Comparison of ENCODE assay signal across 27 cellular contexts in the genomic region with DNA sequence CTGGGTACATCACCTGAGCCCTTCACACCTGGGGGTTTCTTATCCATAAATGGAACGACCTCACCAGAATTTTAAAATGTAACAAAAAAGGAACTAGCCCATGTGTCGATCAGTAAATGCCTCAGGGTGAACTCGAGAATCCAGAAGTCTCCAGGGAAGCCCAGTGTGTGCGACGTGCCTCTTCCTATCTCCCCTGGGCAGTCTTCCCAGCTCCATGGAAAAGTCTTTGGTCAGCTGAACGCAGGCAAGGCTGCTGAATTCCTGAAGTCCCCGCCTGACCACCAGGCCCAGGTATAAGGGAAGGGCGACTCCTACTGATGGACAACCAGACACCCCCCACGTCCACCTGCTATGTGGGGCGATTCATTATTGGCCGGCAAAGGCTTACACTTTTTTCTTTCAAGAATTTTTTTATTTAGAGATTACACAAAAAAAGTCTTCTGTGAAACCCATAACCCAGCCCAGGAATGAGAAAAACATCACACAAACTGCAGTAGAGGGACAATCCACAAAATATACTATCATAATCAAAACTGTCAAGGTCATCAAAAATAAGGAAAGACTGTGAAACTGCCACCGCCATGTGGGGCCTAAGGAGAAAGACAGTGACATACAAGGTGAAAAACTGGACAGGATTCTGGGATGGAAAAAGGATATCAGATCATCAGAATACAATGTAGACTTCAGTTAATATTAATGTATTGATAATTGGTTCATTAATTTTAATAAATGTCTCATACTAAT.
DNase-seq lines count a peak whose midpoint lies in the region; ATAC-seq, FAIRE-seq and TF ChIP-seq lines count a peak whose summit lies in the region.
"Had no signal": no experiment of that assay in that cellular context is flagged by ENCODE, and none has a peak within 500 bp of the region (broad histone marks: within the 10 kb centered on the region; RNA-seq: fewer than 3 reads in every experiment).

No MANE protein-coding gene starts in this region.

- H3K36me3 Mint-ChIP-seq in astrocyte (ENCODE audit: low read depth, unreplicated experiment) (peaks cover 14% of the 10 kb centered on the region), nephron progenitor cell (ENCODE audit: low read depth) (peaks cover 43% of the 10 kb centered on the region)
- H3K36me3 Mint-ChIP-seq: activated naive CD4-positive, alpha-beta T cell treated with anti-CD3 and anti-CD28 coated beads, Interleukin-2, amount 50 U/mL, for 72 hours had no signal

- peak overlapping the region in 2 of 12 donors; percentile 20 to 24 for H3K27ac ChIP-seq in heart left ventricle
- H3K27ac ChIP-seq in astrocyte (ENCODE audit: low read depth, low read length): no peak overlapping the region
- H3K27ac ChIP-seq: stomach, tibial nerve had no signal

- H3K27me3 Mint-ChIP-seq in astrocyte (ENCODE audit: low read depth, unreplicated experiment) (no peaks in the 10 kb centered on the region), nephron progenitor cell (ENCODE audit: low read depth, poor library complexity) (peaks cover 2% of the 10 kb centered on the region)

- H4K20me1 ChIP-seq in astrocyte (ENCODE audit: insufficient read depth, low read length): peaks cover 86% of the 10 kb centered on the region

- no peak overlapping the region for H3K9ac ChIP-seq in astrocyte (ENCODE audit: low read length)

- H3K4me3 Mint-ChIP-seq in astrocyte (ENCODE audit: unreplicated experiment) (peak overlapping the region; percentile 34), nephron progenitor cell (no peak overlapping the region)
- H3K4me3 Mint-ChIP-seq: activated T-helper 17 cell treated with anti-CD3 and anti-CD28 coated beads, Interleukin-2, amount 50 U/mL, for 72 hours had no signal

- H3K4me1 Mint-ChIP-seq in astrocyte (ENCODE audit: low read depth, unreplicated experiment) (peaks cover 30% of the 10 kb centered on the region), nephron progenitor cell (peaks cover 78% of the 10 kb centered on the region)

- H3K27me3 ChIP-seq in heart left ventricle: no peaks in the 10 kb centered on the region
- no peaks in the 10 kb centered on the region for H3K27me3 ChIP-seq in astrocyte (ENCODE audit: insufficient read depth, low read length)
- H3K27me3 ChIP-seq: pancreas, stomach, tibial nerve had no signal

- H3K36me3 ChIP-seq in heart left ventricle (peaks cover 0 to 7% (median 0%) of the 10 kb centered on the region in 9 donors), astrocyte (ENCODE audit: insufficient read depth, low read length) (no peaks in the 10 kb centered on the region)
- H3K36me3 ChIP-seq: pancreas had no signal

- H3K4me3 ChIP-seq in heart left ventricle: no peak overlapping the region
- H3K4me3 ChIP-seq in astrocyte (ENCODE audit: insufficient read depth, low read depth, low read length): no peak overlapping the region
- H3K4me3 ChIP-seq: pancreas, stomach, tibial nerve had no signal

- TF ChIP-seq POLR2A in heart left ventricle (IDR thresholded peaks at IDR 0.05) (no peak), GM12891 (IDR thresholded peaks at IDR 0.05; ENCODE audit: low read depth, low read length) (no peak)

- H3K27ac Mint-ChIP-seq in astrocyte (ENCODE audit: unreplicated experiment): no peak overlapping the region
- peak overlapping the region; percentile 75 for H3K27ac Mint-ChIP-seq in nephron progenitor cell
- H3K27ac Mint-ChIP-seq: activated naive CD4-positive, alpha-beta T cell treated with anti-CD3 and anti-CD28 coated beads, Interleukin-2, amount 50 U/mL, for 72 hours; activated T-helper 17 cell treated with anti-CD3 and anti-CD28 coated beads, Interleukin-2, amount 50 U/mL, for 72 hours had no signal

- intact Hi-C loops in heart left ventricle (cut with DNase I) (loop anchor here in 4 of 10 donors (5.0 to 10.0 kb wide), 4 partner anchors 85 to 152 kb away; no protein-coding TSS in a partner anchor), Right ventricle myocardium inferior (cut with DNase I) (no loop called here)

- WGBS in heart left ventricle, 4 donors: 44 to 52% (median 49%) methylated on average over 12 of the region's 12 CpGs

- TF ChIP-seq CTCF in heart left ventricle (IDR thresholded peaks at IDR 0.05) (peak in 1 of 12 donors; percentile 13), astrocyte (IDR thresholded peaks at IDR 0.05; ENCODE audit: insufficient read depth, low read depth, low read length) (no peak), nephron progenitor cell (IDR thresholded peaks at IDR 0.05) (no peak)

- H3K4me1 ChIP-seq in heart left ventricle (peaks cover 5 to 64% (median 54%) of the 10 kb centered on the region in 12 donors), astrocyte (ENCODE audit: insufficient read depth, low read length) (peaks cover 23% of the 10 kb centered on the region)

- no peaks in the 10 kb centered on the region for H3K9me3 Mint-ChIP-seq in astrocyte (ENCODE audit: unreplicated experiment)
- no peaks in the 10 kb centered on the region for H3K9me3 Mint-ChIP-seq in nephron progenitor cell
- H3K9me3 Mint-ChIP-seq: activated naive CD4-positive, alpha-beta T cell treated with anti-CD3 and anti-CD28 coated beads, Interleukin-2, amount 50 U/mL, for 72 hours; activated T-helper 17 cell treated with anti-CD3 and anti-CD28 coated beads, Interleukin-2, amount 50 U/mL, for 72 hours had no signal

- H2AFZ ChIP-seq in astrocyte (ENCODE audit: low read depth, low read length): no peak overlapping the region

- H3K9me3 ChIP-seq in heart left ventricle (no peaks in the 10 kb centered on the region), astrocyte (ENCODE audit: insufficient read depth, low read depth, low read length) (no peaks in the 10 kb centered on the region)
- H3K9me3 ChIP-seq: pancreas, stomach, tibial nerve had no signal

- FAIRE-seq in astrocyte (lab: Jason Lieb, UNC) (no peak), GM12891 (lab: Jason Lieb, UNC) (no peak)
- FAIRE-seq: pancreas had no signal

- H3K79me2 ChIP-seq in astrocyte (ENCODE audit: insufficient read depth, low read length): peaks cover 82% of the 10 kb centered on the region

- H3K4me2 ChIP-seq in astrocyte (ENCODE audit: low read length): no peak overlapping the region

- ATAC-seq in heart left ventricle (peak in 3 of 4 donors; percentile 21 to 47 (median 35)), Right ventricle myocardium inferior (no peak)
- ATAC-seq: activated naive CD4-positive, alpha-beta T cell treated with anti-CD3 and anti-CD28 coated beads, Interleukin-2, amount 50 U/mL, for 72 hours; activated T-helper 17 cell treated with anti-CD3 and anti-CD28 coated beads, Interleukin-2, amount 50 U/mL, for 72 hours; pancreas had no signal

- DNase-seq in heart left ventricle: peak in 2 of 5 donors; percentile 39 to 52
- DNase-seq in Right ventricle myocardium inferior (ENCODE audit: missing footprints): no peak
- DNase-seq in astrocyte (ENCODE audit: low read depth): no peak
- no peak for DNase-seq in nephron progenitor cell
- no peak for DNase-seq in NCI-H2196 treated with DMSO at 0.1 percent for 48 hours (lab: John Stamatoyannopoulos, UW; ENCODE audit: unreplicated experiment)
- DNase-seq in GM12891 (ENCODE audit: insufficient read length, low spot score): no peak
- DNase-seq in NCI-H524 (lab: John Stamatoyannopoulos, UW): no peak
- DNase-seq in H4 (ENCODE audit: low spot score): no peak
- DNase-seq: activated CD4-positive, alpha-beta T cell treated with anti-CD3 and anti-CD28 coated beads, Interleukin-2, amount 50 U/mL, for 4 hours; activated CD4-positive, CD25-positive, alpha-beta regulatory T cell; activated CD8-positive, alpha-beta memory T cell treated with anti-CD3 and anti-CD28 coated beads, Interleukin-2, amount 50 U/mL, for 4 hours; anterior cingulate cortex; central memory CD4-positive, alpha-beta T cell; dermis blood vessel endothelial cell; GOT3; Karpas-422; mesenchymal stem cell; MV-4-11; NCI-H187; pancreas; SHP77; stimulated activated CD8-positive, alpha-beta memory T cell treated with anti-CD3 and anti-CD28 coated beads, Interleukin-4, amount 100 ng/mL, for 48 hours; stomach; T-helper 9 cell had no signal

TF ChIP-seq in GM12891, 5 proteins besides CTCF, POLR2A, EP300 and RAD21:
- TF ChIP-seq SPI1 (IDR thresholded peaks at IDR 0.05; ENCODE audit: low read depth, low read length) (no peak), POLR2AphosphoS5 (IDR thresholded peaks at IDR 0.05; ENCODE audit: low read depth, low read length) (no peak), PAX5 (IDR thresholded peaks at IDR 0.05; ENCODE audit: insufficient read depth, low read length, severe bottlenecking) (no peak), TAF1 (IDR thresholded peaks at IDR 0.05; ENCODE audit: low read depth, low read length) (no peak), POU2F2 (IDR thresholded peaks at IDR 0.05; ENCODE audit: low read depth, low read length) (no peak)
